In the genomic region with DNA sequence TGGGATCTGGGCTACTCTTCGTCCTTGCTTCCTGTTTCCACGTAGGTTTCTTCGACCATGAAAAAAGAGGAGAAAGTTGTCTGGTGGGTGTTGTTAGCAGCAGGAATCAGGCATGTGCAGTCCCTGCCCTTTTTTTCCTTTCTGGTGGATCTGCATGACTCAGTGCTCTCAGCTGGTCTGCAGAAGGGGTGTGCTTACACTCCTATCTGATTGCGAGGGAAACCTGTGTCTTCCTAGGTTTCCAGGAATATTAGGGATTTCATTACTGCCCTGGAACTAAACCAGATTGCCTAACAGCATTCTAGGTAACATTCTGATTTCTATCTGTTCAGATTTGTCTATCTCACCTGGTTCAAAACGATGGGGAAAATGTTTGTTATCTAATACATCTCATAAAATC, we compare ENCODE assay signal across 14 cellular contexts.
"Had no signal": no experiment of that assay in that cellular context is flagged by ENCODE, and none has a peak within 500 bp of the region (broad histone marks: within the 10 kb centered on the region; RNA-seq: fewer than 3 reads in every experiment).

No MANE protein-coding gene starts in this region.

- H3K4me3 Mint-ChIP-seq: activated CD4-positive, alpha-beta memory T cell treated with anti-CD3 and anti-CD28 coated beads, Interleukin-2, amount 10 ng/mL, durations not matched to agents 7 days and 5 days; activated naive CD8-positive, alpha-beta T cell treated with anti-CD3 and anti-CD28 coated beads for 36 hours; activated T-cell treated with anti-CD3 and anti-CD28 coated beads, Interleukin-2, amount 50 U/mL, for 72 hours had no signal

- H3K27me3 Mint-ChIP-seq: activated CD4-positive, alpha-beta memory T cell treated with anti-CD3 and anti-CD28 coated beads, Interleukin-2, amount 10 ng/mL, durations not matched to agents 7 days and 5 days; activated naive CD8-positive, alpha-beta T cell treated with anti-CD3 and anti-CD28 coated beads for 36 hours had no signal

- H3K4me1 ChIP-seq: esophagus muscularis mucosa, foreskin keratinocyte, thyroid gland, vagina had no signal

- H3K36me3 ChIP-seq: esophagus muscularis mucosa, neutrophil, thyroid gland, vagina had no signal

- DNase-seq: activated CD4-positive, alpha-beta memory T cell treated with anti-CD3 and anti-CD28 coated beads, Interleukin-2, amount 10 ng/mL, durations not matched to agents 7 days and 5 days; activated CD4-positive, alpha-beta T cell treated with anti-CD3 and anti-CD28 coated beads for 1 hour; activated gamma-delta T cell treated with Interleukin-2 at 50 U/mL for 16 hours; activated naive CD8-positive, alpha-beta T cell treated with anti-CD3 and anti-CD28 coated beads for 36 hours; activated T-cell treated with anti-CD3 and anti-CD28 coated beads, Interleukin-2, amount 50 U/mL, for 72 hours; aorta; foreskin keratinocyte; kidney; midbrain; thyroid gland had no signal

- H3K27ac ChIP-seq: esophagus muscularis mucosa, foreskin keratinocyte, neutrophil, skin epidermis, thyroid gland, vagina had no signal

- H3K4me3 ChIP-seq: esophagus muscularis mucosa, skin epidermis, thyroid gland, vagina had no signal

- H3K4me1 Mint-ChIP-seq: activated CD4-positive, alpha-beta memory T cell treated with anti-CD3 and anti-CD28 coated beads, Interleukin-2, amount 10 ng/mL, durations not matched to agents 7 days and 5 days; activated naive CD8-positive, alpha-beta T cell treated with anti-CD3 and anti-CD28 coated beads for 36 hours had no signal

- H3K27me3 ChIP-seq: esophagus muscularis mucosa, foreskin keratinocyte, neutrophil, thyroid gland, vagina had no signal

- H3K27ac Mint-ChIP-seq: activated CD4-positive, alpha-beta memory T cell treated with anti-CD3 and anti-CD28 coated beads, Interleukin-2, amount 10 ng/mL, durations not matched to agents 7 days and 5 days; activated naive CD8-positive, alpha-beta T cell treated with anti-CD3 and anti-CD28 coated beads for 36 hours; activated T-cell treated with anti-CD3 and anti-CD28 coated beads, Interleukin-2, amount 50 U/mL, for 72 hours had no signal

- H3K36me3 Mint-ChIP-seq: activated naive CD8-positive, alpha-beta T cell treated with anti-CD3 and anti-CD28 coated beads for 36 hours had no signal

- H3K9me3 Mint-ChIP-seq: activated CD4-positive, alpha-beta memory T cell treated with anti-CD3 and anti-CD28 coated beads, Interleukin-2, amount 10 ng/mL, durations not matched to agents 7 days and 5 days; activated naive CD8-positive, alpha-beta T cell treated with anti-CD3 and anti-CD28 coated beads for 36 hours; activated T-cell treated with anti-CD3 and anti-CD28 coated beads, Interleukin-2, amount 50 U/mL, for 72 hours had no signal
